Comparison of ENCODE assay signal across 23 cellular contexts in the genomic region with DNA sequence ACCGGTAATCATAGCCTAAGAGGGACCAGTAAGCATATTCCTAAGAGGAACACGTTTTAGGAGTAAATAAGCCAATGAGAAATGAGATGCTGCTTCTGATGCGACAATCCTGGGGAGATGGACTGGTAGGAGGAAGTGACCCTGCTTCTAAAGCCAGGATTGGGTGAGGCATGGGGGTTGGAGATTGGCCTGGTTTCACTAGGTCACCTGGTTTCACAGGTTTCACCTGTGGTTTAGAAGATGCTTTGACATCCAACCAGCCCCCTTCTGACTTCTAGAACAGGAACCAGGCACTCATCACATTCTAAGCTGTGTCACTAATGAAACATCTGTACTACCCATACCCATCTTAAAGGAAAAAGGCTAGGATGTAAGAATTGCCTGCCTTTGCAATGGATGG. TPM values are rescaled to one million over a fixed set of nuclear protein-coding genes. Genes with fewer than 3 reads are reported as not detected.
DNase-seq lines count a peak whose midpoint lies in the region; ATAC-seq and TF ChIP-seq lines count a peak whose summit lies in the region.
"Had no signal": no experiment of that assay in that cellular context is flagged by ENCODE, and none has a peak within 500 bp of the region (broad histone marks: within the 10 kb centered on the region; RNA-seq: fewer than 3 reads in every experiment).

No MANE protein-coding gene starts in this region.

- H2AK5ac ChIP-seq in mesenchymal stem cell (ENCODE audit: low read length, severe bottlenecking): no peak overlapping the region

- peaks cover 0 to 2% (median 0%) of the 10 kb centered on the region in 7 donors for H3K9me3 Mint-ChIP-seq in CD14-positive monocyte
- H3K9me3 Mint-ChIP-seq: activated B cell treated with CpG ODN at 0.5 μM for 24 hours; activated naive CD8-positive, alpha-beta T cell treated with anti-CD3 and anti-CD28 coated beads, Interleukin-2, amount 10 ng/mL, durations not matched to agents 7 days and 5 days; brain; naive thymus-derived CD8-positive, alpha-beta T cell; T-helper 1 cell treated with Interleukin-12 subunit alpha and Interleukin-12 subunit beta and Interleukin-4 antibody, amounts not matched to agents 30 μg/mL and 1 μg/mL, for 36 hours had no signal

- no peak for ATAC-seq in left colon
- no peak for ATAC-seq in HG03097 (IDR thresholded peaks at IDR 0.05; ENCODE audit: low FRiP score, unreplicated experiment)
- ATAC-seq: naive thymus-derived CD8-positive, alpha-beta T cell had no signal

- no peak overlapping the region for H4K91ac ChIP-seq in mesenchymal stem cell (ENCODE audit: low read length)

- H3K36me3 ChIP-seq in H7 (replicated peaks; ENCODE audit: control insufficient read depth, insufficient read depth, low read length): peaks cover 2% of the 10 kb centered on the region
- peaks cover 3 to 22% of the 10 kb centered on the region in 2 experiments for H3K36me3 ChIP-seq in mesenchymal stem cell (ENCODE audit: control insufficient read depth in 1 of 2, insufficient read depth in 2 of 2, low read depth in 1 of 2, low read length in 2 of 2)
- H3K36me3 ChIP-seq: colonic mucosa had no signal

- no peaks in the 10 kb centered on the region for H3K9me3 ChIP-seq in mesenchymal stem cell (ENCODE audit: control insufficient read depth, low read length)
- H3K9me3 ChIP-seq: colonic mucosa had no signal

- no peak overlapping the region for H2BK15ac ChIP-seq in mesenchymal stem cell (ENCODE audit: low read depth, poor library complexity, severe bottlenecking)

- H2BK5ac ChIP-seq in mesenchymal stem cell (ENCODE audit: low read depth, low read length, poor library complexity, severe bottlenecking): no peak overlapping the region

- H3K9ac ChIP-seq in mesenchymal stem cell (ENCODE audit: low read length): no peak overlapping the region

- peaks cover 22% of the 10 kb centered on the region for H3K4me1 Mint-ChIP-seq in CD14-positive monocyte

- H3K27me3 Mint-ChIP-seq in CD14-positive monocyte (ENCODE audit: low read depth in 3 of 3): peaks cover 3 to 12% (median 11%) of the 10 kb centered on the region in 3 donors

- no peak overlapping the region for H3K23ac ChIP-seq in mesenchymal stem cell (ENCODE audit: low read length in 2 of 2)

- H3K79me1 ChIP-seq in mesenchymal stem cell (replicated peaks; ENCODE audit: low read length, poor library complexity, severe bottlenecking): peaks cover 2% of the 10 kb centered on the region

- H2AFZ ChIP-seq in mesenchymal stem cell (ENCODE audit: low read depth, low read length): no peak overlapping the region

- H3K4me3 Mint-ChIP-seq in CD14-positive monocyte: no peak overlapping the region
- H3K4me3 Mint-ChIP-seq: activated B cell treated with CpG ODN at 0.5 μM for 24 hours; activated naive CD8-positive, alpha-beta T cell treated with anti-CD3 and anti-CD28 coated beads, Interleukin-2, amount 10 ng/mL, durations not matched to agents 7 days and 5 days; brain; naive thymus-derived CD8-positive, alpha-beta T cell; T-helper 1 cell treated with Interleukin-12 subunit alpha and Interleukin-12 subunit beta and Interleukin-4 antibody, amounts not matched to agents 30 μg/mL and 1 μg/mL, for 36 hours had no signal

- H3K36me3 Mint-ChIP-seq in CD14-positive monocyte: peaks cover 16 to 29% of the 10 kb centered on the region in 2 donors

- H3K27ac Mint-ChIP-seq in CD14-positive monocyte: no peak overlapping the region
- H3K27ac Mint-ChIP-seq: activated B cell treated with CpG ODN at 0.5 μM for 24 hours; activated naive CD8-positive, alpha-beta T cell treated with anti-CD3 and anti-CD28 coated beads, Interleukin-2, amount 10 ng/mL, durations not matched to agents 7 days and 5 days; T-helper 1 cell treated with Interleukin-12 subunit alpha and Interleukin-12 subunit beta and Interleukin-4 antibody, amounts not matched to agents 30 μg/mL and 1 μg/mL, for 36 hours had no signal

- WGBS in mesenchymal stem cell: 84% methylated on average over 3 of the region's 3 CpGs

- no peak overlapping the region for H3K27ac ChIP-seq in mesenchymal stem cell (ENCODE audit: low read length, poor library complexity, severe bottlenecking)
- H3K27ac ChIP-seq: 22Rv1, colonic mucosa had no signal

- peak overlapping the region; percentile 51 for H4K8ac ChIP-seq in mesenchymal stem cell (ENCODE audit: low read length)

- H3K18ac ChIP-seq in mesenchymal stem cell (ENCODE audit: low read depth in 1 of 2, low read length in 2 of 2): peak overlapping the region in 1 of 2 experiments; percentile 21

- H3K27me3 ChIP-seq in H7 (ENCODE audit: control insufficient read depth, insufficient read depth, low read length) (no peaks in the 10 kb centered on the region), mesenchymal stem cell (ENCODE audit: control insufficient read depth in 1 of 2, insufficient read depth in 1 of 2, low read length in 2 of 2) (peaks cover 0 to 14% of the 10 kb centered on the region in 2 experiments)
- H3K27me3 ChIP-seq: colonic mucosa had no signal

- DNase-seq in DMS53 (lab: John Stamatoyannopoulos, UW): peak; percentile 36
- DNase-seq in DMS53 treated with DMSO at 0.1 percent for 48 hours (lab: John Stamatoyannopoulos, UW; ENCODE audit: unreplicated experiment): no peak
- peak; percentile 12 for DNase-seq in H7
- no peak for DNase-seq in mesenchymal stem cell
- no peak for DNase-seq in left colon
- no peak for DNase-seq in CD14-positive monocyte (ENCODE audit: low spot score)
- DNase-seq: activated B cell treated with CpG ODN at 0.5 μM for 24 hours; activated CD8-positive, alpha-beta memory T cell treated with anti-CD3 and anti-CD28 coated beads for 24 hours; activated naive CD8-positive, alpha-beta T cell treated with anti-CD3 and anti-CD28 coated beads, Interleukin-2, amount 10 ng/mL, durations not matched to agents 7 days and 5 days; colonic mucosa; HCEC 1CT; islet precursor cell; naive thymus-derived CD8-positive, alpha-beta T cell; NCI-H187; NCI-H446; SIG-M5; stimulated activated CD4-positive, alpha-beta T cell treated with anti-CD3 and anti-CD28 coated beads, Interleukin-4, amount 100 ng/mL, for 1 hour; substantia nigra had no signal

- H3K4me3 ChIP-seq in H7 (ENCODE audit: insufficient read depth, low read depth, low read length): no peak overlapping the region
- H3K4me3 ChIP-seq in mesenchymal stem cell (ENCODE audit: insufficient read depth in 1 of 2, low read depth in 1 of 2, low read length in 2 of 2): no peak overlapping the region
- H3K4me3 ChIP-seq: colonic mucosa had no signal

- no peak overlapping the region for H3K4me2 ChIP-seq in mesenchymal stem cell (ENCODE audit: low read length, poor library complexity, severe bottlenecking)

- H3K4me1 ChIP-seq in mesenchymal stem cell (ENCODE audit: control insufficient read depth, insufficient read depth, low read depth, low read length): peaks cover 7% of the 10 kb centered on the region
- H3K4me1 ChIP-seq: colonic mucosa had no signal

- no peak overlapping the region for H3K4ac ChIP-seq in mesenchymal stem cell (ENCODE audit: low read depth in 1 of 2, low read length in 2 of 2)

- no peak overlapping the region for H2BK12ac ChIP-seq in mesenchymal stem cell (ENCODE audit: low read length in 2 of 2)

- no peak for TF ChIP-seq CTCF in CD14-positive monocyte (IDR thresholded peaks at IDR 0.05)

- no peak overlapping the region for H2BK120ac ChIP-seq in mesenchymal stem cell (ENCODE audit: low read depth, low read length)

- no peak overlapping the region for H3K14ac ChIP-seq in mesenchymal stem cell (ENCODE audit: low read length in 2 of 2)

- intact Hi-C loops in left colon (cut with DNase I, micrococcal nuclease) (loop anchor here in 1 of 2 donors (10.0 kb wide), 1 partner anchor 190 kb away; no protein-coding TSS in a partner anchor), CD14-positive monocyte (cut with micrococcal nuclease) (no loop called here)

TF ChIP-seq in PFSK-1, 5 proteins besides CTCF, POLR2A, EP300 and RAD21:
- peak; percentile 45; the same call in 1 of the 2 replicates for TF ChIP-seq POLR2AphosphoS5 (IDR thresholded peaks at IDR 0.05; ENCODE audit: low read depth, low read length)
- no peak for TF ChIP-seq TAF1 (IDR thresholded peaks at IDR 0.05; ENCODE audit: borderline replicate concordance, insufficient read depth, low read length)
- TF ChIP-seq, protein P1, sequence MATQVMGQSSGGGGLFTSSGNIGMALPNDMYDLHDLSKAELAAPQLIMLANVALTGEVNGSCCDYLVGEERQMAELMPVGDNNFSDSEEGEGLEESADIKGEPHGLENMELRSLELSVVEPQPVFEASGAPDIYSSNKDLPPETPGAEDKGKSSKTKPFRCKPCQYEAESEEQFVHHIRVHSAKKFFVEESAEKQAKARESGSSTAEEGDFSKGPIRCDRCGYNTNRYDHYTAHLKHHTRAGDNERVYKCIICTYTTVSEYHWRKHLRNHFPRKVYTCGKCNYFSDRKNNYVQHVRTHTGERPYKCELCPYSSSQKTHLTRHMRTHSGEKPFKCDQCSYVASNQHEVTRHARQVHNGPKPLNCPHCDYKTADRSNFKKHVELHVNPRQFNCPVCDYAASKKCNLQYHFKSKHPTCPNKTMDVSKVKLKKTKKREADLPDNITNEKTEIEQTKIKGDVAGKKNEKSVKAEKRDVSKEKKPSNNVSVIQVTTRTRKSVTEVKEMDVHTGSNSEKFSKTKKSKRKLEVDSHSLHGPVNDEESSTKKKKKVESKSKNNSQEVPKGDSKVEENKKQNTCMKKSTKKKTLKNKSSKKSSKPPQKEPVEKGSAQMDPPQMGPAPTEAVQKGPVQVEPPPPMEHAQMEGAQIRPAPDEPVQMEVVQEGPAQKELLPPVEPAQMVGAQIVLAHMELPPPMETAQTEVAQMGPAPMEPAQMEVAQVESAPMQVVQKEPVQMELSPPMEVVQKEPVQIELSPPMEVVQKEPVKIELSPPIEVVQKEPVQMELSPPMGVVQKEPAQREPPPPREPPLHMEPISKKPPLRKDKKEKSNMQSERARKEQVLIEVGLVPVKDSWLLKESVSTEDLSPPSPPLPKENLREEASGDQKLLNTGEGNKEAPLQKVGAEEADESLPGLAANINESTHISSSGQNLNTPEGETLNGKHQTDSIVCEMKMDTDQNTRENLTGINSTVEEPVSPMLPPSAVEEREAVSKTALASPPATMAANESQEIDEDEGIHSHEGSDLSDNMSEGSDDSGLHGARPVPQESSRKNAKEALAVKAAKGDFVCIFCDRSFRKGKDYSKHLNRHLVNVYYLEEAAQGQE (IDR thresholded peaks at IDR 0.05; ENCODE audit: insufficient read depth in 1 of 2, low read depth in 2 of 2, low read length in 2 of 2): no peak

RNA-seq across cellular contexts. Expression of gene BAMBI, which starts 53.0 kb away (rescaled TPM):
- 74.9 and 79.1 TPM in 2 replicates for total RNA-seq in H7 (2014; rRNA removed; shearing (Covaris generic))
- polyA plus RNA-seq in PFSK-1 (2012; ENCODE audit: insufficient read length, low read depth): 17.7 TPM
- 156 TPM for polyA plus RNA-seq in mesenchymal stem cell (2013, experiment 1 of 2)
- 155 TPM for polyA plus RNA-seq in mesenchymal stem cell (2013, experiment 2 of 2)
- total RNA-seq in left colon: 10 to 100 TPM in 1 of 2 donors, under 1 TPM in 1; 0.85 to 12.7 TPM
- under 1 TPM; 0.08 to 0.09 TPM for polyA plus RNA-seq in CD14-positive monocyte
- polyA plus RNA-seq: naive thymus-derived CD8-positive, alpha-beta T cell had no signal

Comparison
In these comparisons a context has a peak if more than half of its experiments do, and no peak if none do; other contexts are left out.
1. DNase-seq: peak in DMS53 (single experiment) and H7 (single experiment); none in DMS53 treated with DMSO at 0.1 percent for 48 hours (single experiment), mesenchymal stem cell (single experiment), left colon (0 of 2) and CD14-positive monocyte (single experiment).